Comparison of ENCODE assay signal across 8 cellular contexts in the genomic region with DNA sequence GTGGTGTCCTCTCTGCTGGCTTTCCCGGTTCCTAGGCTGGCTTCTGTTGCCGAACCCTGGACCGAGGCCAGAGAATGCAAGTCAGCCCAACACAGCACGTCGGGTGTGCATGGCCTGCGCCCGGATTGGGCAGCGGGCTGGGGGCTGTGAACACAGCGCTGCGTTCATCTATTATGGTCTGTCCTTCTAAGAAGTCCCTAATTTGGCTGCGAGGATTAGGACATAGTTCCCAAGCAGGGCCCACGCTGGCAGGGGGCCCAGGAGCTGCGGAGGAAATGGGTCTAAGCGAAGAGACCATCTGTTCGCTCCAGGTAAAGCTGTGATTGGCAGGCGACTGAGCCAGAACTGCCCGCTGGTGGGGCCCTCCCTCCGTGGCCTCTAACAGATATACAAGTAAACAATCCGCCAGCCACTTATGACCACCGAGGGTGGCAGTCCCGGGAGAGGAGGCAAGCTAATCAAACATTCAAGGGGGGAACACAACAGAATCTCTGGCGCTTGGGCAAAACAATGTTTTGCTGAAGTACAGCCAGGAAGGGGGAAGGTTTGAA. TPM values are rescaled to one million over a fixed set of nuclear protein-coding genes. Genes with fewer than 3 reads are reported as not detected.
DNase-seq lines count a peak whose midpoint lies in the region; ATAC-seq, FAIRE-seq and TF ChIP-seq lines count a peak whose summit lies in the region.

No MANE protein-coding gene starts in this region.

- H3K9me3 Mint-ChIP-seq in activated T-helper 1 cell treated with anti-CD3 and anti-CD28 coated beads, Interleukin-12 subunit alpha, Interleukin-12 subunit beta, Interleukin-2, Interleukin-4 antibody, amounts not matched to agents 30 ng/mL and 10 ng/mL and 1 ng/mL, durations not matched to agents 14 hours and 24 hours and 36 hours, result no peaks in the 10 kb centered on the region

- H3K4me1 ChIP-seq in BLaER1 treated with 17β-estradiol and CSF1 and Interleukin-3, amounts not matched to agents 10 nM and 100 nM, result peaks cover 17 to 27% (median 22%) of the 10 kb centered on the region in 10 experiments
- H3K4me1 ChIP-seq in psoas muscle, result peaks cover 9% of the 10 kb centered on the region

- peaks cover 19% of the 10 kb centered on the region for H3K4me1 Mint-ChIP-seq in activated T-helper 1 cell treated with anti-CD3 and anti-CD28 coated beads, Interleukin-12 subunit alpha, Interleukin-12 subunit beta, Interleukin-2, Interleukin-4 antibody, amounts not matched to agents 30 ng/mL and 10 ng/mL and 1 ng/mL, durations not matched to agents 14 hours and 24 hours and 36 hours (ENCODE audit: low read depth)

- no peak for FAIRE-seq in GM12892 (lab: Jason Lieb, UNC)

- DNase-seq in NCI-H1105 treated with DMSO at 0.1 percent for 48 hours (lab: John Stamatoyannopoulos, UW) (peak; percentile 99), left ventricle myocardium superior (peak; percentile 86), psoas muscle (peak; percentile 65 to 78), GM12892 (ENCODE audit: insufficient read length) (no peak)
- DNase-seq in activated T-helper 1 cell treated with anti-CD3 and anti-CD28 coated beads, Interleukin-12 subunit alpha, Interleukin-12 subunit beta, Interleukin-2, Interleukin-4 antibody, amounts not matched to agents 30 ng/mL and 10 ng/mL and 1 ng/mL, durations not matched to agents 14 hours and 24 hours and 36 hours (ENCODE audit: low spot score), result no peak

- H3K4me3 Mint-ChIP-seq in activated T-helper 1 cell treated with anti-CD3 and anti-CD28 coated beads, Interleukin-12 subunit alpha, Interleukin-12 subunit beta, Interleukin-2, Interleukin-4 antibody, amounts not matched to agents 30 ng/mL and 10 ng/mL and 1 ng/mL, durations not matched to agents 14 hours and 24 hours and 36 hours, result no peak overlapping the region

- no peak for TF ChIP-seq CTCF in psoas muscle (IDR thresholded peaks at IDR 0.05)

- WGBS in psoas muscle, 3 donors, result 0 to 4% (median 1%) methylated on average over 22 of the region's 22 CpGs

- peaks cover 3% of the 10 kb centered on the region for H3K36me3 Mint-ChIP-seq in activated T-helper 1 cell treated with anti-CD3 and anti-CD28 coated beads, Interleukin-12 subunit alpha, Interleukin-12 subunit beta, Interleukin-2, Interleukin-4 antibody, amounts not matched to agents 30 ng/mL and 10 ng/mL and 1 ng/mL, durations not matched to agents 14 hours and 24 hours and 36 hours (ENCODE audit: low read depth)

- no peaks in the 10 kb centered on the region for H3K36me3 ChIP-seq in BLaER1 treated with 17β-estradiol and CSF1 and Interleukin-3, amounts not matched to agents 10 nM and 100 nM
- no peaks in the 10 kb centered on the region for H3K36me3 ChIP-seq in psoas muscle (ENCODE audit: insufficient read depth in 1 of 2, low read depth in 1 of 2)

- peak overlapping the region; percentile 55 for H3K27ac Mint-ChIP-seq in activated T-helper 1 cell treated with anti-CD3 and anti-CD28 coated beads, Interleukin-12 subunit alpha, Interleukin-12 subunit beta, Interleukin-2, Interleukin-4 antibody, amounts not matched to agents 30 ng/mL and 10 ng/mL and 1 ng/mL, durations not matched to agents 14 hours and 24 hours and 36 hours

- H3K27me3 ChIP-seq in BLaER1 treated with 17β-estradiol and CSF1 and Interleukin-3, amounts not matched to agents 10 nM and 100 nM, result no peaks in the 10 kb centered on the region
- no peaks in the 10 kb centered on the region for H3K27me3 ChIP-seq in psoas muscle (ENCODE audit: insufficient read depth in 3 of 3, low read length in 2 of 3)

- peak; percentile 86 for ATAC-seq in left ventricle myocardium superior
- ATAC-seq in psoas muscle, result peak; percentile 76 to 90 (median 82)
- no peak for ATAC-seq in HG03460 (IDR thresholded peaks at IDR 0.05; ENCODE audit: unreplicated experiment)
- ATAC-seq in GM18505 (IDR thresholded peaks at IDR 0.05; ENCODE audit: unreplicated experiment), result no peak

- H3K27me3 Mint-ChIP-seq in activated T-helper 1 cell treated with anti-CD3 and anti-CD28 coated beads, Interleukin-12 subunit alpha, Interleukin-12 subunit beta, Interleukin-2, Interleukin-4 antibody, amounts not matched to agents 30 ng/mL and 10 ng/mL and 1 ng/mL, durations not matched to agents 14 hours and 24 hours and 36 hours (ENCODE audit: insufficient read depth), result no peaks in the 10 kb centered on the region

- H3K9me3 ChIP-seq in BLaER1 treated with 17β-estradiol and CSF1 and Interleukin-3, amounts not matched to agents 10 nM and 100 nM (replicated peaks in 1 of 11), result no peaks in the 10 kb centered on the region
- H3K9me3 ChIP-seq in psoas muscle, result no peaks in the 10 kb centered on the region

- peak overlapping the region in 8 of 11 experiments; percentile 61 to 79 (median 70); a peak in 13 of 22 replicates for H3K9ac ChIP-seq in BLaER1 treated with 17β-estradiol and CSF1 and Interleukin-3, amounts not matched to agents 10 nM and 100 nM

- intact Hi-C loops in activated T-helper 1 cell treated with anti-CD3 and anti-CD28 coated beads, Interleukin-12 subunit alpha, Interleukin-12 subunit beta, Interleukin-2, Interleukin-4 antibody, amounts not matched to agents 30 ng/mL and 10 ng/mL and 1 ng/mL, durations not matched to agents 14 hours and 24 hours and 36 hours (cut with micrococcal nuclease), result no loop called here
- intact Hi-C loops in left ventricle myocardium superior (cut with micrococcal nuclease), result no loop called here
- intact Hi-C loops in psoas muscle (cut with DNase I), result no loop called here

- peak overlapping the region in 10 of 11 experiments; percentile 43 to 77 (median 66); a peak in 19 of 22 replicates for H3K4me2 ChIP-seq in BLaER1 treated with 17β-estradiol and CSF1 and Interleukin-3, amounts not matched to agents 10 nM and 100 nM

- no peak overlapping the region for H3K4me3 ChIP-seq in BLaER1 treated with 17β-estradiol and CSF1 and Interleukin-3, amounts not matched to agents 10 nM and 100 nM
- peak overlapping the region; percentile 49 for H3K4me3 ChIP-seq in psoas muscle

- TF ChIP-seq POLR2A in GM12892 (IDR thresholded peaks at IDR 0.05; ENCODE audit: low read depth, low read length) (no peak), GM18505 (IDR thresholded peaks at IDR 0.05; ENCODE audit: borderline replicate concordance, extremely low read depth, insufficient read depth, insufficient read length) (no peak)

- H4K20me1 ChIP-seq in BLaER1 treated with 17β-estradiol and CSF1 and Interleukin-3, amounts not matched to agents 10 nM and 100 nM, result no peaks in the 10 kb centered on the region

- H3K27ac ChIP-seq in BLaER1 treated with 17β-estradiol and CSF1 and Interleukin-3, amounts not matched to agents 10 nM and 100 nM, result peak overlapping the region in 10 of 11 experiments; percentile 57 to 87 (median 80); a peak in 20 of 22 replicates
- H3K27ac ChIP-seq in psoas muscle, result peak overlapping the region; percentile 17

RNA-seq across cellular contexts. Expression of a gene that starts 6.0 kb away (rescaled TPM):
- 1.9 and 4.1 TPM in 2 replicates for total RNA-seq in activated T-helper 1 cell treated with anti-CD3 and anti-CD28 coated beads, Interleukin-12 subunit alpha, Interleukin-12 subunit beta, Interleukin-2, Interleukin-4 antibody, amounts not matched to agents 30 ng/mL and 10 ng/mL and 1 ng/mL, durations not matched to agents 14 hours and 24 hours and 36 hours
- total RNA-seq in left ventricle myocardium superior (not detected), psoas muscle (not detected)
- under 1 TPM in 1 of 3 donors, not detected in 2; 0.05 TPM for polyA plus RNA-seq in psoas muscle
- polyA plus RNA-seq in GM12892 (2012; ENCODE audit: missing spikeins), result 2.9 TPM

RNA-seq across cellular contexts. Expression of a gene that starts 20.4 kb away (rescaled TPM):
- 217 and 220 TPM in 2 replicates for total RNA-seq in activated T-helper 1 cell treated with anti-CD3 and anti-CD28 coated beads, Interleukin-12 subunit alpha, Interleukin-12 subunit beta, Interleukin-2, Interleukin-4 antibody, amounts not matched to agents 30 ng/mL and 10 ng/mL and 1 ng/mL, durations not matched to agents 14 hours and 24 hours and 36 hours
- total RNA-seq in left ventricle myocardium superior (38.5 TPM), psoas muscle (10 to 100 TPM; 45.9 to 65.1 (median 59.1) TPM)
- polyA plus RNA-seq in psoas muscle, result 100 to 1,000 TPM in 1 of 3 donors, 10 to 100 TPM in 2; 61.6 to 161 (median 93.3) TPM
- polyA plus RNA-seq in GM12892 (2012; ENCODE audit: missing spikeins), result 48.8 TPM

RNA-seq across cellular contexts. Expression of a gene that starts 22.1 kb away (rescaled TPM):
- total RNA-seq in activated T-helper 1 cell treated with anti-CD3 and anti-CD28 coated beads, Interleukin-12 subunit alpha, Interleukin-12 subunit beta, Interleukin-2, Interleukin-4 antibody, amounts not matched to agents 30 ng/mL and 10 ng/mL and 1 ng/mL, durations not matched to agents 14 hours and 24 hours and 36 hours, result 65.9 and 68.8 TPM in 2 replicates
- 30.5 TPM for total RNA-seq in left ventricle myocardium superior
- total RNA-seq in psoas muscle, result 10 to 100 TPM; 18.9 to 45.2 (median 31.2) TPM
- polyA plus RNA-seq in psoas muscle, result 10 to 100 TPM; 21.1 to 28.8 (median 21.9) TPM
- 37.1 TPM for polyA plus RNA-seq in GM12892 (2012; ENCODE audit: missing spikeins)

RNA-seq across cellular contexts. Expression of a gene that starts 25.3 kb away (rescaled TPM):
- total RNA-seq in activated T-helper 1 cell treated with anti-CD3 and anti-CD28 coated beads, Interleukin-12 subunit alpha, Interleukin-12 subunit beta, Interleukin-2, Interleukin-4 antibody, amounts not matched to agents 30 ng/mL and 10 ng/mL and 1 ng/mL, durations not matched to agents 14 hours and 24 hours and 36 hours, result 913 and 933 TPM in 2 replicates
- 422 TPM for total RNA-seq in left ventricle myocardium superior
- total RNA-seq in psoas muscle, result 100 to 1,000 TPM; 124 to 219 (median 175) TPM
- polyA plus RNA-seq in psoas muscle, result 100 to 1,000 TPM; 134 to 273 (median 146) TPM
- 511 TPM for polyA plus RNA-seq in GM12892 (2012; ENCODE audit: missing spikeins)

RNA-seq across cellular contexts. Expression of a gene that starts 26.1 kb away (rescaled TPM):
- total RNA-seq in activated T-helper 1 cell treated with anti-CD3 and anti-CD28 coated beads, Interleukin-12 subunit alpha, Interleukin-12 subunit beta, Interleukin-2, Interleukin-4 antibody, amounts not matched to agents 30 ng/mL and 10 ng/mL and 1 ng/mL, durations not matched to agents 14 hours and 24 hours and 36 hours, result 0.80 and 1.3 TPM in 2 replicates
- total RNA-seq in left ventricle myocardium superior (not detected), psoas muscle (under 1 TPM in 2 of 4 donors, not detected in 2; 0.34 to 0.37 TPM)
- under 1 TPM in 1 of 3 donors, not detected in 2; 0.18 TPM for polyA plus RNA-seq in psoas muscle
- not detected for polyA plus RNA-seq in GM12892 (2012; ENCODE audit: missing spikeins)

Comparison
In these comparisons a context has a peak if more than half of its experiments do, and no peak if none do; other contexts are left out.
1. DNase-seq: peak in NCI-H1105 treated with DMSO at 0.1 percent for 48 hours (single experiment), left ventricle myocardium superior (single experiment) and psoas muscle (2 of 2); none in activated T-helper 1 cell treated with anti-CD3 and anti-CD28 coated beads, Interleukin-12 subunit alpha, Interleukin-12 subunit beta, Interleukin-2, Interleukin-4 antibody, amounts not matched to agents 30 ng/mL and 10 ng/mL and 1 ng/mL, durations not matched to agents 14 hours and 24 hours and 36 hours (single experiment) and GM12892 (single experiment).
2. ATAC-seq: peak in left ventricle myocardium superior (single experiment) and psoas muscle (4 of 4); none in HG03460 (single experiment) and GM18505 (single experiment).